Comparison of ENCODE assay signal across 12 cellular contexts in the genomic region with DNA sequence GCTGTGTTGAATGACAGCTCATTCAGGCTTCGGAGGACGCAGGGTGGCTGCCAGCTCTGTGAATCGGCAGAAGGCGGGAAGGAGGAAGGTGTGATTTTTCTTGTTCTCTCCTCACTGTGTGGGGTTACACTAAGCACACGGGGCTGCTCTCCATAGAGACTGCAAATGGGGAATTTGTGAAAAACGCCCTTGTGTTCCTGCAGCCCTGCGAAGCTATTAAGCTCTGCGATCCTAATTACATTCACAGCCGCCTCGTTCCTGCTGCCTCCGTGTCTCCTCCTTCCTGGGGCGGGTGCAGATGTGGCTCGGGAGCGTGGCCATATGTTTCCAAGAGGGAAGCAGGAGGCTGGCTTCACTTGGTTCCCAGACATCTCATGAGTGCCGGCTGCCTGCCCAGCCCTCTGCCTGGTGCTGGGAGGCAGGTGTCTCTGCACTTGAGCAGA.
A peak's percentile ranks its signal among the peaks of the same experiment; 100 is the strongest.
DNase-seq lines count a peak whose midpoint lies in the region; ATAC-seq, FAIRE-seq and TF ChIP-seq lines count a peak whose summit lies in the region.
"Had no signal": no experiment of that assay in that cellular context is flagged by ENCODE, and none has a peak within 500 bp of the region (broad histone marks: within the 10 kb centered on the region; RNA-seq: fewer than 3 reads in every experiment).

No MANE protein-coding gene starts in this region.

- TF ChIP-seq EP300 in sigmoid colon (IDR thresholded peaks at IDR 0.05): no peak

- no peak for TF ChIP-seq POLR2A in sigmoid colon (IDR thresholded peaks at IDR 0.05)

- no peaks in the 10 kb centered on the region for H3K36me3 ChIP-seq in sigmoid colon
- H3K36me3 ChIP-seq: vagina had no signal

- 43 to 49% methylated on average over 15 of the region's 15 CpGs for WGBS in sigmoid colon, 2 donors

- DNase-seq in HTR-8/SVneo (ENCODE audit: insufficient read length, low spot score): no peak
- DNase-seq in NCI-H2227 treated with DMSO at 0.1 percent for 48 hours (lab: John Stamatoyannopoulos, UW): peak; percentile 63
- DNase-seq in fibroblast of villous mesenchyme (ENCODE audit: low read depth): peak; percentile 13
- peak; percentile 48 for DNase-seq in sigmoid colon
- DNase-seq in coronary artery (ENCODE audit: low spot score): no peak
- DNase-seq in D721Med (ENCODE audit: insufficient read length, low spot score): no peak
- DNase-seq: activated CD4-positive, alpha-beta T cell treated with anti-CD3 and anti-CD28 coated beads, Interleukin-2, amount 10 ng/mL, durations not matched to agents 7 days and 5 days; NCI-H226; small intestine had no signal

- H3K9me3 ChIP-seq in sigmoid colon: no peaks in the 10 kb centered on the region
- H3K9me3 ChIP-seq: vagina had no signal

- intact Hi-C loops in sigmoid colon (cut with DNase I): no loop called here

- peaks cover 0 to 25% (median 0%) of the 10 kb centered on the region in 3 donors for H3K27me3 ChIP-seq in sigmoid colon
- H3K27me3 ChIP-seq: vagina had no signal

- H3K4me3 ChIP-seq in fibroblast of villous mesenchyme (ENCODE audit: low read depth, low read length) (no peak overlapping the region), sigmoid colon (no peak overlapping the region), coronary artery (no peak overlapping the region)
- H3K4me3 ChIP-seq: SK-N-MC, vagina had no signal

- peak; percentile 52 for FAIRE-seq in HTR-8/SVneo (lab: Jason Lieb, UNC)
- FAIRE-seq in D721Med (lab: Jason Lieb, UNC): no peak
- FAIRE-seq: small intestine had no signal

- TF ChIP-seq CTCF in fibroblast of villous mesenchyme (IDR thresholded peaks at IDR 0.05; ENCODE audit: insufficient read depth, low read depth, low read length) (no peak), sigmoid colon (IDR thresholded peaks at IDR 0.05) (no peak), coronary artery (IDR thresholded peaks at IDR 0.05) (no peak), D721Med (IDR thresholded peaks at IDR 0.05; ENCODE audit: insufficient read depth, missing control alignments) (no peak)

- H3K27ac ChIP-seq in sigmoid colon: no peak overlapping the region
- H3K27ac ChIP-seq in coronary artery: no peak overlapping the region
- H3K27ac ChIP-seq: SK-N-MC, vagina had no signal

- ATAC-seq in HG02870 (IDR thresholded peaks at IDR 0.05; ENCODE audit: unreplicated experiment): no peak

- no peaks in the 10 kb centered on the region for H3K4me1 ChIP-seq in sigmoid colon
- H3K4me1 ChIP-seq: vagina had no signal

Comparison
In these comparisons a context has a peak if more than half of its experiments do, and no peak if none do; other contexts are left out.
1. DNase-seq: peak in NCI-H2227 treated with DMSO at 0.1 percent for 48 hours (single experiment), fibroblast of villous mesenchyme (single experiment) and sigmoid colon (single experiment); none in HTR-8/SVneo (single experiment), coronary artery (single experiment) and D721Med (single experiment).